ENCODE assay signal across 1 cellular context in the genomic region with DNA sequence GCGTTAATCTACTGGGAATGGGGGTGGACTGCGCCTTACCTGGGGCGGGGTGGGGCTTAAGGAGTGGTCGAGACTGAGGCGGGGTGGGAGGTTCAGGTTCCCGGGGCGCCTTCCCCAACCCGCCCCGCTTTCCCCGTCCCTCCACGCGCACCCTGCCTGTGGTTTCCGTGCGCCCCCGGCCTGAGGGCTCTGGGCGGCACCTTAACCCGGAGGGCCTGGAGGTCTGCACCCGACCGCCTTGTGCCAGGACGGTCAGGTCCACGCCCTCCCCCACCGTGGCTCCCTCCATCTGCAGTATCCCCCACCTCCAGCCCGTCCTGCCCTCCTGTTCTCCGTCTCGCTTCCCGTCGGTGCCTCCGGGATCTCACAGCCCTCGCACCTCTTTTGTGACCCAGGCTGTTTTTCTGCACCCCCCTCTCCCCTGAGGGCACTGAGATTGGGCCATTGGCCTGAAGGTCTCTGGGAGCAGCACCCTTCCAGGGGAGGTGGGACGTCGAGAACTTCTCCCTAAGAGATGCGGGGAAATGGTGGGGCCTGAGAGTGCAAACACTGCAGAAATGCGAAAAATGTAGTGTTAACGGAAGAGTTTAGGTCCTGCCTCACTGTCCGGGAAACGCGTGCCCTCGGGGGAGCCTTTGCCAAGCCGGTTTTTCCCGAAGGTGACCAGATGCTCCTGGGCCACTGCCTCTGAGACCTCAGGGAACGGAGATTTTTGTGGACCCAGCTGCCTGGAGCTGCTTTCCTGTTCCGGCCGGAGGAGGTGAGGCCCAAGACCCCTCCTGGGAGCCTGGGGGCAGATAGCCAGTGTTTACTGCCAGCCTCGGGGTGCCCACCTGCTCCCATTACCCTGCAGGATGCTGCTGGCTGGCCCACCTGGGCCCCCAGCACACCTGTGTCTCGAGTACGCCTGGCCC.
TF ChIP-seq lines count a peak whose summit lies in the region.

No MANE protein-coding gene starts in this region.

TF ChIP-seq in H1, 55 proteins besides CTCF, POLR2A, EP300 and RAD21:
- TF ChIP-seq HDAC6 (IDR thresholded peaks at IDR 0.05; ENCODE audit: low read depth, low read length), result no peak
- TF ChIP-seq SP4 (IDR thresholded peaks at IDR 0.05; ENCODE audit: low read length), result no peak
- TF ChIP-seq, protein P1, sequence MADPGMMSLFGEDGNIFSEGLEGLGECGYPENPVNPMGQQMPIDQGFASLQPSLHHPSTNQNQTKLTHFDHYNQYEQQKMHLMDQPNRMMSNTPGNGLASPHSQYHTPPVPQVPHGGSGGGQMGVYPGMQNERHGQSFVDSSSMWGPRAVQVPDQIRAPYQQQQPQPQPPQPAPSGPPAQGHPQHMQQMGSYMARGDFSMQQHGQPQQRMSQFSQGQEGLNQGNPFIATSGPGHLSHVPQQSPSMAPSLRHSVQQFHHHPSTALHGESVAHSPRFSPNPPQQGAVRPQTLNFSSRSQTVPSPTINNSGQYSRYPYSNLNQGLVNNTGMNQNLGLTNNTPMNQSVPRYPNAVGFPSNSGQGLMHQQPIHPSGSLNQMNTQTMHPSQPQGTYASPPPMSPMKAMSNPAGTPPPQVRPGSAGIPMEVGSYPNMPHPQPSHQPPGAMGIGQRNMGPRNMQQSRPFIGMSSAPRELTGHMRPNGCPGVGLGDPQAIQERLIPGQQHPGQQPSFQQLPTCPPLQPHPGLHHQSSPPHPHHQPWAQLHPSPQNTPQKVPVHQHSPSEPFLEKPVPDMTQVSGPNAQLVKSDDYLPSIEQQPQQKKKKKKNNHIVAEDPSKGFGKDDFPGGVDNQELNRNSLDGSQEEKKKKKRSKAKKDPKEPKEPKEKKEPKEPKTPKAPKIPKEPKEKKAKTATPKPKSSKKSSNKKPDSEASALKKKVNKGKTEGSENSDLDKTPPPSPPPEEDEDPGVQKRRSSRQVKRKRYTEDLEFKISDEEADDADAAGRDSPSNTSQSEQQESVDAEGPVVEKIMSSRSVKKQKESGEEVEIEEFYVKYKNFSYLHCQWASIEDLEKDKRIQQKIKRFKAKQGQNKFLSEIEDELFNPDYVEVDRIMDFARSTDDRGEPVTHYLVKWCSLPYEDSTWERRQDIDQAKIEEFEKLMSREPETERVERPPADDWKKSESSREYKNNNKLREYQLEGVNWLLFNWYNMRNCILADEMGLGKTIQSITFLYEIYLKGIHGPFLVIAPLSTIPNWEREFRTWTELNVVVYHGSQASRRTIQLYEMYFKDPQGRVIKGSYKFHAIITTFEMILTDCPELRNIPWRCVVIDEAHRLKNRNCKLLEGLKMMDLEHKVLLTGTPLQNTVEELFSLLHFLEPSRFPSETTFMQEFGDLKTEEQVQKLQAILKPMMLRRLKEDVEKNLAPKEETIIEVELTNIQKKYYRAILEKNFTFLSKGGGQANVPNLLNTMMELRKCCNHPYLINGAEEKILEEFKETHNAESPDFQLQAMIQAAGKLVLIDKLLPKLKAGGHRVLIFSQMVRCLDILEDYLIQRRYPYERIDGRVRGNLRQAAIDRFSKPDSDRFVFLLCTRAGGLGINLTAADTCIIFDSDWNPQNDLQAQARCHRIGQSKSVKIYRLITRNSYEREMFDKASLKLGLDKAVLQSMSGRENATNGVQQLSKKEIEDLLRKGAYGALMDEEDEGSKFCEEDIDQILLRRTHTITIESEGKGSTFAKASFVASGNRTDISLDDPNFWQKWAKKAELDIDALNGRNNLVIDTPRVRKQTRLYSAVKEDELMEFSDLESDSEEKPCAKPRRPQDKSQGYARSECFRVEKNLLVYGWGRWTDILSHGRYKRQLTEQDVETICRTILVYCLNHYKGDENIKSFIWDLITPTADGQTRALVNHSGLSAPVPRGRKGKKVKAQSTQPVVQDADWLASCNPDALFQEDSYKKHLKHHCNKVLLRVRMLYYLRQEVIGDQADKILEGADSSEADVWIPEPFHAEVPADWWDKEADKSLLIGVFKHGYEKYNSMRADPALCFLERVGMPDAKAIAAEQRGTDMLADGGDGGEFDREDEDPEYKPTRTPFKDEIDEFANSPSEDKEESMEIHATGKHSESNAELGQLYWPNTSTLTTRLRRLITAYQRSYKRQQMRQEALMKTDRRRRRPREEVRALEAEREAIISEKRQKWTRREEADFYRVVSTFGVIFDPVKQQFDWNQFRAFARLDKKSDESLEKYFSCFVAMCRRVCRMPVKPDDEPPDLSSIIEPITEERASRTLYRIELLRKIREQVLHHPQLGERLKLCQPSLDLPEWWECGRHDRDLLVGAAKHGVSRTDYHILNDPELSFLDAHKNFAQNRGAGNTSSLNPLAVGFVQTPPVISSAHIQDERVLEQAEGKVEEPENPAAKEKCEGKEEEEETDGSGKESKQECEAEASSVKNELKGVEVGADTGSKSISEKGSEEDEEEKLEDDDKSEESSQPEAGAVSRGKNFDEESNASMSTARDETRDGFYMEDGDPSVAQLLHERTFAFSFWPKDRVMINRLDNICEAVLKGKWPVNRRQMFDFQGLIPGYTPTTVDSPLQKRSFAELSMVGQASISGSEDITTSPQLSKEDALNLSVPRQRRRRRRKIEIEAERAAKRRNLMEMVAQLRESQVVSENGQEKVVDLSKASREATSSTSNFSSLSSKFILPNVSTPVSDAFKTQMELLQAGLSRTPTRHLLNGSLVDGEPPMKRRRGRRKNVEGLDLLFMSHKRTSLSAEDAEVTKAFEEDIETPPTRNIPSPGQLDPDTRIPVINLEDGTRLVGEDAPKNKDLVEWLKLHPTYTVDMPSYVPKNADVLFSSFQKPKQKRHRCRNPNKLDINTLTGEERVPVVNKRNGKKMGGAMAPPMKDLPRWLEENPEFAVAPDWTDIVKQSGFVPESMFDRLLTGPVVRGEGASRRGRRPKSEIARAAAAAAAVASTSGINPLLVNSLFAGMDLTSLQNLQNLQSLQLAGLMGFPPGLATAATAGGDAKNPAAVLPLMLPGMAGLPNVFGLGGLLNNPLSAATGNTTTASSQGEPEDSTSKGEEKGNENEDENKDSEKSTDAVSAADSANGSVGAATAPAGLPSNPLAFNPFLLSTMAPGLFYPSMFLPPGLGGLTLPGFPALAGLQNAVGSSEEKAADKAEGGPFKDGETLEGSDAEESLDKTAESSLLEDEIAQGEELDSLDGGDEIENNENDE (IDR thresholded peaks at IDR 0.05; ENCODE audit: insufficient replicate concordance, low read length), result no peak
- no peak for TF ChIP-seq SP1 (IDR thresholded peaks at IDR 0.05; ENCODE audit: low read depth, low read length)
- TF ChIP-seq SUZ12 (IDR thresholded peaks at IDR 0.05; ENCODE audit: low read length), result peak; percentile 31; the same call in 1 of the 2 replicates
- no peak for TF ChIP-seq RNF2 (IDR thresholded peaks at IDR 0.05; ENCODE audit: borderline replicate concordance, low read depth, low read length, missing control alignments, poor library complexity, severe bottlenecking)
- no peak for TF ChIP-seq KDM1A (IDR thresholded peaks at IDR 0.05; ENCODE audit: borderline replicate concordance, low read length)
- TF ChIP-seq, protein P2, sequence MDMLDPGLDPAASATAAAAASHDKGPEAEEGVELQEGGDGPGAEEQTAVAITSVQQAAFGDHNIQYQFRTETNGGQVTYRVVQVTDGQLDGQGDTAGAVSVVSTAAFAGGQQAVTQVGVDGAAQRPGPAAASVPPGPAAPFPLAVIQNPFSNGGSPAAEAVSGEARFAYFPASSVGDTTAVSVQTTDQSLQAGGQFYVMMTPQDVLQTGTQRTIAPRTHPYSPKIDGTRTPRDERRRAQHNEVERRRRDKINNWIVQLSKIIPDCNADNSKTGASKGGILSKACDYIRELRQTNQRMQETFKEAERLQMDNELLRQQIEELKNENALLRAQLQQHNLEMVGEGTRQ (IDR thresholded peaks at IDR 0.05; ENCODE audit: low read length), result no peak
- no peak for TF ChIP-seq TAF1 (IDR thresholded peaks at IDR 0.05; ENCODE audit: low read depth, low read length)
- no peak for TF ChIP-seq CHD2 (IDR thresholded peaks at IDR 0.05; ENCODE audit: low read length)
- no peak for TF ChIP-seq EGR1 (IDR thresholded peaks at IDR 0.05; ENCODE audit: borderline replicate concordance, low read depth, low read length)
- no peak for TF ChIP-seq BCL11A (IDR thresholded peaks at IDR 0.05; ENCODE audit: low read depth in 2 of 2, low read length in 2 of 2)
- TF ChIP-seq GTF2F1 (IDR thresholded peaks at IDR 0.05; ENCODE audit: borderline replicate concordance, low read depth, low read length), result no peak
- TF ChIP-seq, protein P3, sequence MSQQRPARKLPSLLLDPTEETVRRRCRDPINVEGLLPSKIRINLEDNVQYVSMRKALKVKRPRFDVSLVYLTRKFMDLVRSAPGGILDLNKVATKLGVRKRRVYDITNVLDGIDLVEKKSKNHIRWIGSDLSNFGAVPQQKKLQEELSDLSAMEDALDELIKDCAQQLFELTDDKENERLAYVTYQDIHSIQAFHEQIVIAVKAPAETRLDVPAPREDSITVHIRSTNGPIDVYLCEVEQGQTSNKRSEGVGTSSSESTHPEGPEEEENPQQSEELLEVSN (IDR thresholded peaks at IDR 0.05), result peak; percentile 45; the same call in 1 of the 2 replicates
- TF ChIP-seq PHF8 (conservative IDR thresholded peaks at IDR 0.05; ENCODE audit: low read depth, low read length), result no peak
- TF ChIP-seq KDM4A (IDR thresholded peaks at IDR 0.05; ENCODE audit: low read depth, low read length, severe bottlenecking), result no peak
- TF ChIP-seq ZNF274 (IDR thresholded peaks at IDR 0.05; ENCODE audit: borderline replicate concordance, extremely low read depth, low read length), result no peak
